In the genomic region with DNA sequence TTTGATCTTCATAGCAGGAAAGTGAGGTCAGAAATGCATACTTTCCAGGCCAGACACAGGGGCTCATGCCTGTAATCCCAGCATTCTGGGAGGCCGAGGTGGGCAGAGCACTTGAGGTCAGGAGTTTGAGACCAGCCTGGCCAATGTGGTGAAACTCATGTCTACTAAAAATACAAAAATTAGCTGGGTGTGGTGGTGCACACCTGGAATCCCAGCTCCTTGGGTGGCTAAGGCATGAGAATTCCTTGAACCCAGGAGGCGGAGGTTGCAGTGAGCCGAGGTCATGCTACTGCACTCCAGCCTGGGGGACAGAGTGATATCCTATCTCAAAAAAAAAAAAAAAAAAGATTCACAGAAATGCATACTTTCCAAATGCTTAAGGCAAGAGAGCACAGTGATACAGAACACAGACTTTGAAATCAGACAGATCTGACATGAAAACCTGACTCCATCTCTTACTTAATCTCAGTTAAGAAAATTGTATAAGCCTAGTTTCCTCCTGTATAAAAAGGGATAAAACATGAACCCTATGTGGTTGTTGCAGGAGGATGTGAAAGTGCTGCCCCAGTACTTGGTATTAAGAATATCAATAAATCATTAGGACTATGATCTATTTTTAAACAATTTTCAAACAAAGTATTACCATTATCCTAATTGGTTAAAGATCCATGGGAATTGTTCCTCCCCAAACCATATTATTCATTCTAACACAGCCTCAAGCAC, we compare ENCODE assay signal across 20 cellular contexts. TPM values are rescaled to one million over a fixed set of nuclear protein-coding genes. Genes with fewer than 3 reads are reported as not detected.
DNase-seq lines count a peak whose midpoint lies in the region; ATAC-seq and TF ChIP-seq lines count a peak whose summit lies in the region.
"Had no signal": no experiment of that assay in that cellular context is flagged by ENCODE, and none has a peak within 500 bp of the region (broad histone marks: within the 10 kb centered on the region; RNA-seq: fewer than 3 reads in every experiment).

No MANE protein-coding gene starts in this region.

- WGBS in prostate gland, result 100% methylated on average over 3 of the region's 3 CpGs

- H3K27ac ChIP-seq in thoracic aorta (peak overlapping the region; percentile 50 to 63), prostate gland (no peak overlapping the region)
- H3K27ac ChIP-seq: 22Rv1, A549, BLaER1 had no signal

- H3K4me1 ChIP-seq in thoracic aorta (ENCODE audit: control insufficient read depth in 1 of 2, low read depth in 2 of 2) (peaks cover 21 to 54% of the 10 kb centered on the region in 2 donors), prostate gland (replicated peaks) (peaks cover 2% of the 10 kb centered on the region)
- H3K4me1 ChIP-seq: BLaER1 had no signal

- no peaks in the 10 kb centered on the region for H3K9me3 Mint-ChIP-seq in naive B cell
- H3K9me3 Mint-ChIP-seq: CD14-positive monocyte; CD4-positive, alpha-beta memory T cell; IgD-negative memory B cell had no signal

- no peaks in the 10 kb centered on the region for H3K36me3 Mint-ChIP-seq in naive B cell
- H3K36me3 Mint-ChIP-seq: CD14-positive monocyte; CD4-positive, alpha-beta memory T cell; IgD-negative memory B cell had no signal

- H3K27me3 ChIP-seq in thoracic aorta (replicated peaks; ENCODE audit: insufficient read depth), result no peaks in the 10 kb centered on the region
- no peaks in the 10 kb centered on the region for H3K27me3 ChIP-seq in prostate gland (replicated peaks; ENCODE audit: insufficient read depth)
- H3K27me3 ChIP-seq: BLaER1 had no signal

- H3K4me1 Mint-ChIP-seq in naive B cell, result peaks cover 3 to 19% (median 13%) of the 10 kb centered on the region in 3 donors
- H3K4me1 Mint-ChIP-seq: CD4-positive, alpha-beta memory T cell had no signal

- peak overlapping the region in 2 of 6 donors; percentile 56 to 59 for H3K27ac Mint-ChIP-seq in naive B cell
- H3K27ac Mint-ChIP-seq: CD14-positive monocyte; CD4-positive, alpha-beta memory T cell; IgD-negative memory B cell had no signal

- intact Hi-C loops in prostate gland (cut with DNase I), result no loop called here

- H3K36me3 ChIP-seq in thoracic aorta (no peaks in the 10 kb centered on the region), prostate gland (no peaks in the 10 kb centered on the region)
- H3K36me3 ChIP-seq: BLaER1, HAP-1 had no signal

- TF ChIP-seq POLR2A in prostate gland (IDR thresholded peaks at IDR 0.05), result no peak

- H3K4me3 Mint-ChIP-seq in naive B cell, result peak overlapping the region in 1 of 8 donors; percentile 35
- H3K4me3 Mint-ChIP-seq: CD14-positive monocyte; CD4-positive, alpha-beta memory T cell; IgD-negative memory B cell had no signal

- H3K4me3 ChIP-seq in thoracic aorta, result no peak overlapping the region
- H3K4me3 ChIP-seq in prostate gland, result no peak overlapping the region
- H3K4me3 ChIP-seq: A549, BLaER1, GM12878, HAP-1 had no signal

- no peaks in the 10 kb centered on the region for H3K27me3 Mint-ChIP-seq in naive B cell
- H3K27me3 Mint-ChIP-seq: CD4-positive, alpha-beta memory T cell; IgD-negative memory B cell had no signal

- H3K9me3 ChIP-seq in thoracic aorta, result no peaks in the 10 kb centered on the region
- no peaks in the 10 kb centered on the region for H3K9me3 ChIP-seq in prostate gland
- H3K9me3 ChIP-seq: A549, BLaER1, HAP-1 had no signal

- TF ChIP-seq CTCF in thoracic aorta (IDR thresholded peaks at IDR 0.05) (no peak), prostate gland (IDR thresholded peaks at IDR 0.05) (no peak)

- peak; percentile 35 for DNase-seq in EH (ENCODE audit: low read depth)
- DNase-seq in iris pigment epithelial cell (ENCODE audit: low read depth), result peak; percentile 17
- no peak for DNase-seq in naive B cell
- no peak for DNase-seq in thoracic aorta (ENCODE audit: low spot score)
- DNase-seq in HK-2 (ENCODE audit: unreplicated experiment), result no peak
- DNase-seq in prostate gland (ENCODE audit: low spot score), result no peak
- no peak for DNase-seq in SKM-1 treated with dmso at 0.1 percent for 144 hours (lab: John Stamatoyannopoulos, UW; ENCODE audit: unreplicated experiment)
- DNase-seq: CD4-positive, alpha-beta memory T cell; DMS79 treated with DMSO at 0.1 percent for 48 hours; EL had no signal

- ATAC-seq in naive B cell (ENCODE audit: low read depth in 2 of 2) (peak; percentile 52 to 61), thoracic aorta (ENCODE audit: insufficient number of reproducible peaks, low FRiP score, low read depth) (no peak), HG02642 (IDR thresholded peaks at IDR 0.05; ENCODE audit: poor library complexity, unreplicated experiment) (no peak)
- ATAC-seq: A549, GM12878, HepG2 had no signal

RNA-seq across cellular contexts. Expression of a gene that starts 26.4 kb away (rescaled TPM):
- 10 to 100 TPM; 39.0 to 91.5 (median 76.4) TPM for polyA plus RNA-seq in naive B cell (ENCODE audit: low read depth in 6 of 6)
- total RNA-seq in thoracic aorta, result 10 to 100 TPM; 62.0 to 64.6 TPM
- total RNA-seq in prostate gland, result 10 to 100 TPM; 52.1 to 82.8 TPM
- total RNA-seq: CD4-positive, alpha-beta memory T cell; G401 had no signal
- polyA plus RNA-seq: GM12878 had no signal

Comparison
In these comparisons a context has a peak if more than half of its experiments do, and no peak if none do; other contexts are left out.
1. DNase-seq: peak in EH (single experiment) and iris pigment epithelial cell (single experiment); none in naive B cell (single experiment), thoracic aorta (single experiment), HK-2 (single experiment), prostate gland (single experiment) and SKM-1 treated with dmso at 0.1 percent for 144 hours (single experiment).
2. ATAC-seq: peak in naive B cell (2 of 2); none in thoracic aorta (single experiment) and HG02642 (single experiment).
3. H3K27ac ChIP-seq: peak in thoracic aorta (2 of 2); none in prostate gland (0 of 2).